In the genomic region with DNA sequence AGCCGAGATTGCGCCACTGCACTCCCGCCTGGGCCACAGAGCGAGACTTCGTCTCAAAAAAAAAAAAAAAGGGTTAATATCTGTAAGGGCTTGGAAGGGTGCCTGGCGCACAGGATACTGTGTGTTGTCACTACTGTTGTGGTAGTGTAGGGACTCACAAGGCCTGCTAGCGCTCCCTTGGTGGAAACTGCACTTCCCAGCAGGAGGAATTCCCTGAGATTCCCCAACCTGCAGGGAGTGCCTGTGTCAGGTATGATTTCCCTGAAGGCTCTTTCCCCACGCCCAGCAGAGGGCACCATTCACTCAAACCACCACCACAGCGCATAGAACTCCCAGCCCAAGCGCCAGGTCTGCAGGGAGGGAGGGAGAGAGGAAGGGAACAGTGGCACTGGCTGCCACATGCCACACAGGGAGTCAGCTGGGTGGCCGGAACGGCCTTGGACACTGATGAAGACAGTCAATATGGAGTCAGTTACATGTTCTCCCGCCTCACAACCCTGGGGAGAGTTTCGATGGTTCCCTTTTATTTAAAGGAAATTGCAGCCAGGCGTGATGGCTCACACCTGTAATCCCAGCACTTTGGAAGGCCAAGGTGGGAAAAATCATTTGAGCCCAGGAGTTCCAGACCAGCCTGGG, we compare ENCODE assay signal across 9 cellular contexts. TPM values are rescaled to one million over a fixed set of nuclear protein-coding genes. Genes with fewer than 3 reads are reported as not detected.
A peak's percentile ranks its signal among the peaks of the same experiment; 100 is the strongest.
DNase-seq lines count a peak whose midpoint lies in the region; ATAC-seq and FAIRE-seq lines count a peak whose summit lies in the region.
"Had no signal": no experiment of that assay in that cellular context is flagged by ENCODE, and none has a peak within 500 bp of the region (broad histone marks: within the 10 kb centered on the region; RNA-seq: fewer than 3 reads in every experiment).

No MANE protein-coding gene starts in this region.

- no peak overlapping the region for H3K27ac ChIP-seq in epithelial cell of prostate

- peaks cover 0 to 10% (median 9%) of the 10 kb centered on the region in 3 donors for H3K27me3 Mint-ChIP-seq in naive B cell
- H3K27me3 Mint-ChIP-seq: IgD-negative memory B cell had no signal

- ATAC-seq in naive B cell (ENCODE audit: low read depth in 2 of 2) (no peak), HG03196 (IDR thresholded peaks at IDR 0.05; ENCODE audit: unreplicated experiment) (no peak)

- H3K27ac Mint-ChIP-seq in naive B cell, result no peak overlapping the region

- H3K4me1 Mint-ChIP-seq in naive B cell, result peaks cover 0 to 4% (median 0%) of the 10 kb centered on the region in 3 donors

- H3K36me3 Mint-ChIP-seq in naive B cell, result no peaks in the 10 kb centered on the region

- peak; percentile 81 for DNase-seq in COR-L47 (lab: John Stamatoyannopoulos, UW)
- peak; percentile 79 for DNase-seq in HTR-8/SVneo (ENCODE audit: insufficient read length, low spot score)
- peak; percentile 48 for DNase-seq in NOMO-1 treated with DMSO at 0.1 percent for 48 hours (lab: John Stamatoyannopoulos, UW; ENCODE audit: unreplicated experiment)
- DNase-seq in activated CD8-positive, alpha-beta memory T cell treated with anti-CD3 and anti-CD28 coated beads for 48 hours (ENCODE audit: low read depth in 2 of 3, low spot score in 2 of 3), result peak; percentile 16 to 41 (median 36)
- peak; percentile 36 for DNase-seq in epithelial cell of prostate (ENCODE audit: low read depth, low spot score)
- DNase-seq in naive B cell, result peak; percentile 14
- DNase-seq in stimulated activated naive CD4-positive, alpha-beta T cell treated with Interleukin-2 at 50 U/mL for 16 hours (lab: John Stamatoyannopoulos, UW), result peak; percentile 40

- FAIRE-seq in HTR-8/SVneo (lab: Jason Lieb, UNC), result peak; percentile 86

- H3K4me3 Mint-ChIP-seq in naive B cell, result no peak overlapping the region

- no peaks in the 10 kb centered on the region for H3K9me3 Mint-ChIP-seq in naive B cell
- H3K9me3 Mint-ChIP-seq: IgD-negative memory B cell had no signal

RNA-seq across cellular contexts. Expression of a gene that starts 32.7 kb away (rescaled TPM):
- not detected for polyA plus RNA-seq in naive B cell (ENCODE audit: low read depth in 6 of 6)
- polyA plus RNA-seq: IgD-negative memory B cell had no signal

RNA-seq across cellular contexts. Expression of a gene that starts 59.2 kb away (rescaled TPM):
- polyA plus RNA-seq in naive B cell (ENCODE audit: low read depth in 6 of 6), result under 1 TPM in 1 of 6 donors, not detected in 5; 0.25 TPM
- polyA plus RNA-seq: IgD-negative memory B cell had no signal

Comparison
In these comparisons a context has a peak if more than half of its experiments do, and no peak if none do; other contexts are left out.
1. DNase-seq: peak in every context shown above with its lines; median percentile 81 in COR-L47; 79 in HTR-8/SVneo; 48 in NOMO-1 treated with DMSO at 0.1 percent for 48 hours; 40 in stimulated activated naive CD4-positive, alpha-beta T cell treated with Interleukin-2 at 50 U/mL for 16 hours; 36 in activated CD8-positive, alpha-beta memory T cell treated with anti-CD3 and anti-CD28 coated beads for 48 hours; 36 in epithelial cell of prostate; 14 in naive B cell.